ENCODE assay signal across 36 cellular contexts in genomic region chr2:178093471-178093870, GRCh38. TPM values are rescaled to one million over a fixed set of nuclear protein-coding genes. Genes with fewer than 3 reads are reported as not detected.
"Had no signal": no experiment of that assay in that cellular context is flagged by ENCODE, and none has a peak within 500 bp of the region (broad histone marks: within the 10 kb centered on the region; RNA-seq: fewer than 3 reads in every experiment).

No MANE protein-coding gene starts in this region.

- H3K4me3 ChIP-seq: adrenal gland, ascending aorta, body of pancreas, breast epithelium, cardiac muscle cell had no signal

- H3K9me3 ChIP-seq: adrenal gland, ascending aorta, body of pancreas, breast epithelium had no signal

- DNase-seq: activated effector memory CD4-positive, alpha-beta T cell treated with anti-CD3 and anti-CD28 coated beads, Interleukin-2, amount 50 U/mL, for 16 hours; activated effector memory CD4-positive, alpha-beta T cell treated with Interleukin-2 at 50 U/mL for 16 hours; activated gamma-delta T cell; activated gamma-delta T cell treated with Interleukin-2 at 50 U/mL for 16 hours; activated naive CD4-positive, alpha-beta T cell; activated naive CD4-positive, alpha-beta T cell treated with anti-CD3 and anti-CD28 coated beads for 36 hours; activated naive CD4-positive, alpha-beta T cell treated with anti-CD3 and anti-CD28 coated beads, Interleukin-2, amount 10 ng/mL, durations not matched to agents 7 days and 5 days; activated naive CD4-positive, alpha-beta T cell treated with anti-CD3 and anti-CD28 coated beads, Interleukin-2, amount 50 U/mL, for 16 hours; activated naive CD4-positive, alpha-beta T cell treated with Interleukin-2 at 50 U/mL for 16 hours; activated naive CD8-positive, alpha-beta T cell treated with anti-CD3 and anti-CD28 coated beads for 36 hours; activated naive CD8-positive, alpha-beta T cell treated with anti-CD3 and anti-CD28 coated beads, Interleukin-2, amount 10 ng/mL, durations not matched to agents 7 days and 5 days; activated naive CD8-positive, alpha-beta T cell treated with anti-CD3 and anti-CD28 coated beads, Interleukin-2, amount 50 U/mL, for 24 hours; activated T-cell treated with anti-CD3 and anti-CD28 coated beads, Interleukin-2, amount 50 U/mL, for 1 hour; activated T-cell treated with anti-CD3 and anti-CD28 coated beads, Interleukin-2, amount 50 U/mL, for 24 hours; activated T-cell treated with anti-CD3 and anti-CD28 coated beads, Interleukin-2, amount 50 U/mL, for 4 hours; activated T-cell treated with anti-CD3 and anti-CD28 coated beads, Interleukin-2, amount 50 U/mL, for 48 hours; activated T-cell treated with anti-CD3 and anti-CD28 coated beads, Interleukin-2, amount 50 U/mL, for 72 hours; adrenal gland; amniotic stem cell; amygdala; anterior cingulate cortex; aorta; body of pancreas; brain microvascular endothelial cell; caudate nucleus; central memory CD4-positive, alpha-beta T cell; cerebellar nuclear complex had no signal

- H3K36me3 ChIP-seq: adrenal gland, ascending aorta, brain microvascular endothelial cell, breast epithelium, cardiac muscle cell had no signal

- H3K4me1 ChIP-seq: adrenal gland, ascending aorta, body of pancreas, breast epithelium had no signal

- H3K27ac ChIP-seq: adrenal gland, ascending aorta, body of pancreas, brain microvascular endothelial cell, breast epithelium, cardiac muscle cell had no signal

- ATAC-seq: activated naive CD4-positive, alpha-beta T cell treated with anti-CD3 and anti-CD28 coated beads, Interleukin-2, amount 50 U/mL, for 72 hours; activated naive CD8-positive, alpha-beta T cell treated with anti-CD3 and anti-CD28 coated beads, Interleukin-2, amount 50 U/mL, for 24 hours; activated T-cell treated with anti-CD3 and anti-CD28 coated beads, Interleukin-2, amount 50 U/mL, for 4 hours; activated T-cell treated with anti-CD3 and anti-CD28 coated beads, Interleukin-2, amount 50 U/mL, for 72 hours; activated T-helper 17 cell treated with anti-CD3 and anti-CD28 coated beads, Interleukin-2, amount 50 U/mL, for 72 hours; body of pancreas had no signal

- H3K27me3 ChIP-seq: adrenal gland, ascending aorta, body of pancreas, brain microvascular endothelial cell, breast epithelium, cardiac muscle cell had no signal

- FAIRE-seq: astrocyte, bronchial epithelial cell had no signal

RNA-seq across cellular contexts. Expression of gene PDE11A, which starts 20.9 kb away (rescaled TPM):
- total RNA-seq: activated naive CD4-positive, alpha-beta T cell treated with anti-CD3 and anti-CD28 coated beads for 36 hours; activated naive CD4-positive, alpha-beta T cell treated with anti-CD3 and anti-CD28 coated beads, Interleukin-2, amount 50 U/mL, for 72 hours; activated naive CD8-positive, alpha-beta T cell treated with anti-CD3 and anti-CD28 coated beads, Interleukin-2, amount 10 ng/mL, durations not matched to agents 7 days and 5 days; activated T-cell treated with anti-CD3 and anti-CD28 coated beads, Interleukin-2, amount 50 U/mL, for 4 hours; activated T-cell treated with anti-CD3 and anti-CD28 coated beads, Interleukin-2, amount 50 U/mL, for 72 hours; activated T-helper 1 cell treated with anti-CD3 and anti-CD28 coated beads, Interleukin-12 subunit alpha, Interleukin-12 subunit beta, Interleukin-2, Interleukin-4 antibody, amounts not matched to agents 30 ng/mL and 10 ng/mL and 1 ng/mL, durations not matched to agents 14 hours and 24 hours and 36 hours; activated T-helper 2 cell treated with anti-CD3 and anti-CD28 coated beads, Interferon-gamma antibody, Interleukin-2, Interleukin-4, amounts not matched to agents 10 μg/mL and 5 μg/mL and 100 μg/mL, durations not matched to agents 14 hours and 24 hours and 36 hours; bronchial epithelial cell had no signal
